19 cellular contexts compared by ENCODE assay signal in genomic region chr4:12562476-12562875, GRCh38.
"Had no signal": no experiment of that assay in that cellular context is flagged by ENCODE, and none has a peak within 500 bp of the region (broad histone marks: within the 10 kb centered on the region; RNA-seq: fewer than 3 reads in every experiment).

No MANE protein-coding gene starts in this region.

- H3K36me3 ChIP-seq: SJCRH30 had no signal

- H3K9me3 ChIP-seq: SJCRH30 had no signal

- H3K4me1 ChIP-seq: SJCRH30 had no signal

- H3K27me3 ChIP-seq: SJCRH30 had no signal

- DNase-seq: Kasumi-1, MM.1S, NCI-H1092 treated with DMSO at 0.1 percent for 48 hours, NCI-H1436, NCI-H187 treated with DMSO at 0.1 percent for 48 hours, NCI-H2029 treated with DMSO at 0.1 percent for 48 hours, NCI-H2171, NCI-H226, NCI-H510A, NCI-H524 treated with DMSO at 0.1 percent for 48 hours, NCI-H69, NCI-H774, RPMI8226, SHP77 treated with DMSO at 0.1 percent for 48 hours, SJCRH30 had no signal

- H3K27ac ChIP-seq: HL-60, KMS-11, SJCRH30 had no signal

- H3K4me3 ChIP-seq: K562, SJCRH30 had no signal

- ATAC-seq: K562, SK-N-SH treated with all-trans-retinoic acid at 6 μM for 48 hours had no signal
